ENCODE assay signal across 18 cellular contexts in the genomic region with DNA sequence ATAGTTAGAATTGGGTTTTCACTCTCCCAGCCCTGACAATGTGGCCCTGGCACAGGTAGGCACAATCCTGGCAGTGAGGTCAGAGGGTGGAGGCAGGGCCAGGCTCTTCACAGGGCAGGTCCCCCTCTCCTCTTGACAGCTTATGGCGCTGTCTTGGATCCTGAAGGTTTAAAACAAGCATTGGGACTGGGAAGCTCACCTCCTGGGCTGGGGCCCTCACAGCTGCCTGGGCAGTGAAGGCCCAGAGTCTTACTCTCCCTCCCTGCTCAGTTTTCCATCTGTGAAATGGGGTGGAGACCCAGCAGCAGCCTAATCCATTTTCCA. TPM values are rescaled to one million over a fixed set of nuclear protein-coding genes. Genes with fewer than 3 reads are reported as not detected.
DNase-seq lines count a peak whose midpoint lies in the region; ATAC-seq and TF ChIP-seq lines count a peak whose summit lies in the region.
"Had no signal": no experiment of that assay in that cellular context is flagged by ENCODE, and none has a peak within 500 bp of the region (broad histone marks: within the 10 kb centered on the region; RNA-seq: fewer than 3 reads in every experiment).

No MANE protein-coding gene starts in this region.

- no peak overlapping the region for H3K4me2 ChIP-seq in IMR-90 (ENCODE audit: low read depth, low read length)

- H3K27ac Mint-ChIP-seq in CD4-positive, CD25-positive, alpha-beta regulatory T cell: peak overlapping the region; percentile 78 to 97 (median 96)
- H3K27ac Mint-ChIP-seq in stimulated activated memory B cell treated with anti-CD40 and anti-IgM and Interleukin-4, amounts not matched to agents 10 μg/mL and 1 μg/mL and 100 μg/mL, for 72 hours: peak overlapping the region; percentile 59
- no peak overlapping the region for H3K27ac Mint-ChIP-seq in Calu3 (ENCODE audit: unreplicated experiment)

- no peaks in the 10 kb centered on the region for H3K27me3 Mint-ChIP-seq in CD4-positive, CD25-positive, alpha-beta regulatory T cell
- H3K27me3 Mint-ChIP-seq in stimulated activated memory B cell treated with anti-CD40 and anti-IgM and Interleukin-4, amounts not matched to agents 10 μg/mL and 1 μg/mL and 100 μg/mL, for 72 hours: no peaks in the 10 kb centered on the region
- peaks cover 15% of the 10 kb centered on the region for H3K27me3 Mint-ChIP-seq in Calu3 (ENCODE audit: unreplicated experiment)

- H3K9me3 Mint-ChIP-seq in CD4-positive, CD25-positive, alpha-beta regulatory T cell: peaks cover 0 to 1% (median 0%) of the 10 kb centered on the region in 7 donors
- H3K9me3 Mint-ChIP-seq in stimulated activated memory B cell treated with anti-CD40 and anti-IgM and Interleukin-4, amounts not matched to agents 10 μg/mL and 1 μg/mL and 100 μg/mL, for 72 hours: no peaks in the 10 kb centered on the region
- no peaks in the 10 kb centered on the region for H3K9me3 Mint-ChIP-seq in Calu3 (ENCODE audit: low read depth, unreplicated experiment)
- H3K9me3 Mint-ChIP-seq: nephron had no signal

- no peak overlapping the region for H2AK9ac ChIP-seq in IMR-90 (replicated peaks; ENCODE audit: low read depth, low read length, poor library complexity)

- no peak for TF ChIP-seq CTCF in IMR-90 (conservative IDR thresholded peaks at IDR 0.05; ENCODE audit: low read depth, low read length)
- TF ChIP-seq CTCF in esophagus muscularis mucosa (IDR thresholded peaks at IDR 0.05): no peak
- no peak for TF ChIP-seq CTCF in Calu3 (IDR thresholded peaks at IDR 0.05; ENCODE audit: unreplicated experiment)
- no peak for TF ChIP-seq CTCF in gastrocnemius medialis (IDR thresholded peaks at IDR 0.05 in 4 of 5, conservative IDR thresholded peaks at IDR 0.05 in 1 of 5)

- no CpG with 5 or more reads among the region's 1 CpG for WGBS in IMR-90 (ENCODE audit: extremely low coverage in 2 of 2, insufficient read length in 1 of 2), 2 experiments
- WGBS in esophagus muscularis mucosa: 100% methylated on average over 1 of the region's 1 CpG

- no peak overlapping the region for H2BK15ac ChIP-seq in IMR-90 (ENCODE audit: low read depth, low read length)

- peak overlapping the region; percentile 49 for H4K5ac ChIP-seq in IMR-90 (ENCODE audit: low read depth, low read length)

- BruUV-seq in IMR-90 (replicated peaks; lab: Mats Ljungman, UMichigan) (no TSS peak), Calu3 (replicated peaks; lab: Mats Ljungman, UMichigan) (no TSS peak)

- H3K79me1 ChIP-seq in IMR-90 (ENCODE audit: low read depth in 1 of 2, low read length in 2 of 2): peaks cover 44 to 93% of the 10 kb centered on the region in 2 experiments

- ATAC-seq in CD4-positive, CD25-positive, alpha-beta regulatory T cell (ENCODE audit: low read depth in 2 of 2): no peak
- ATAC-seq in IMR-90 (ENCODE audit: low read depth): no peak
- ATAC-seq in stimulated activated memory B cell treated with anti-CD40 and anti-IgM and Interleukin-4, amounts not matched to agents 10 μg/mL and 1 μg/mL and 100 μg/mL, for 72 hours: no peak
- no peak for ATAC-seq in gastrocnemius medialis
- ATAC-seq: lower lobe of right lung had no signal

- H3K18ac ChIP-seq in IMR-90 (ENCODE audit: low read depth, low read length): peak overlapping the region; percentile 27; the same call in 1 of the 2 replicates

- H3K36me3 Mint-ChIP-seq in CD4-positive, CD25-positive, alpha-beta regulatory T cell: peaks cover 52% of the 10 kb centered on the region
- H3K36me3 Mint-ChIP-seq in stimulated activated memory B cell treated with anti-CD40 and anti-IgM and Interleukin-4, amounts not matched to agents 10 μg/mL and 1 μg/mL and 100 μg/mL, for 72 hours: peaks cover 54% of the 10 kb centered on the region
- peaks cover 7% of the 10 kb centered on the region for H3K36me3 Mint-ChIP-seq in Calu3 (ENCODE audit: insufficient read depth, unreplicated experiment)

- no peak overlapping the region for H3K56ac ChIP-seq in IMR-90 (ENCODE audit: extremely low read depth, insufficient read depth, low read length)

- no peak overlapping the region for H3K14ac ChIP-seq in IMR-90 (replicated peaks; ENCODE audit: low read depth, low read length)

- no peak for TF ChIP-seq POLR2A in IMR-90 (IDR thresholded peaks at IDR 0.05; ENCODE audit: low read depth, low read length)
- no peak for TF ChIP-seq POLR2A in esophagus muscularis mucosa (IDR thresholded peaks at IDR 0.05; ENCODE audit: low read depth)
- no peak for TF ChIP-seq POLR2A in gastrocnemius medialis (IDR thresholded peaks at IDR 0.05)

- no peak overlapping the region for H3K23ac ChIP-seq in IMR-90 (ENCODE audit: low read depth, low read length)

- TF ChIP-seq RAD21 in IMR-90 (IDR thresholded peaks at IDR 0.05; ENCODE audit: low read length): no peak

- intact Hi-C loops in IMR-90 (cut with micrococcal nuclease) (no loop called here), esophagus muscularis mucosa (cut with DNase I) (no loop called here), Calu3 (cut with micrococcal nuclease; ENCODE audit: unreplicated experiment) (no loop called here), gastrocnemius medialis (cut with DNase I; ENCODE audit: low total_unique reads) (no loop called here)

- no peak overlapping the region for H2AFZ ChIP-seq in IMR-90 (replicated peaks; ENCODE audit: low read length, poor library complexity)

- H3K9me1 ChIP-seq in IMR-90 (ENCODE audit: insufficient read depth, low read length): peaks cover 46% of the 10 kb centered on the region

- peak overlapping the region; percentile 78 for H3K27ac ChIP-seq in CD4-positive, CD25-positive, alpha-beta regulatory T cell (ENCODE audit: insufficient read depth, low read length, poor library complexity, severe bottlenecking)
- H3K27ac ChIP-seq in IMR-90 (ENCODE audit: insufficient read depth, low read length) (peak overlapping the region; percentile 78), esophagus muscularis mucosa (replicated peaks in 1 of 4) (peak overlapping the region in 3 of 4 donors; percentile 16 to 54 (median 34)), gastrocnemius medialis (no peak overlapping the region)
- H3K27ac ChIP-seq: BLaER1 treated with 17β-estradiol and CSF1 and Interleukin-3, amounts not matched to agents 10 nM and 100 nM; prostate gland had no signal

- no peak overlapping the region; the same call in 1 of the 2 replicates for H2AK5ac ChIP-seq in IMR-90 (ENCODE audit: low read depth, low read length)

- H3K4me3 ChIP-seq in CD4-positive, CD25-positive, alpha-beta regulatory T cell (ENCODE audit: low read depth, low read length): no peak overlapping the region
- H3K4me3 ChIP-seq in IMR-90 (ENCODE audit: insufficient read depth, low read depth, low read length): no peak overlapping the region
- no peak overlapping the region for H3K4me3 ChIP-seq in esophagus muscularis mucosa
- H3K4me3 ChIP-seq in gastrocnemius medialis: no peak overlapping the region
- H3K4me3 ChIP-seq: BLaER1 treated with 17β-estradiol and CSF1 and Interleukin-3, amounts not matched to agents 10 nM and 100 nM; lower lobe of right lung; prostate gland had no signal

- H4K8ac ChIP-seq in IMR-90 (ENCODE audit: low read depth in 2 of 2, low read length in 2 of 2): no peak overlapping the region; a peak in 1 of 4 replicates

- H3K27me3 ChIP-seq in CD4-positive, CD25-positive, alpha-beta regulatory T cell (ENCODE audit: control insufficient read depth, insufficient read depth, low read length): no peaks in the 10 kb centered on the region
- H3K27me3 ChIP-seq in IMR-90 (ENCODE audit: control insufficient read depth, insufficient read depth, low read length) (no peaks in the 10 kb centered on the region), esophagus muscularis mucosa (no peaks in the 10 kb centered on the region), gastrocnemius medialis (no peaks in the 10 kb centered on the region)
- H3K27me3 ChIP-seq: BLaER1 treated with 17β-estradiol and CSF1 and Interleukin-3, amounts not matched to agents 10 nM and 100 nM had no signal

- no peak for TF ChIP-seq EP300 in esophagus muscularis mucosa (IDR thresholded peaks at IDR 0.05)

- no peak for DNase-seq in CD4-positive, CD25-positive, alpha-beta regulatory T cell
- DNase-seq in IMR-90 (no peak), esophagus muscularis mucosa (ENCODE audit: extremely low spot score) (no peak), Calu3 (no peak), gastrocnemius medialis (no peak)
- DNase-seq in stimulated activated CD4-positive, alpha-beta T cell treated with anti-CD3 and anti-CD28 coated beads, Interleukin-1b, Interleukin-23, amount 100 ng/mL, for 48 hours: no peak
- DNase-seq: activated CD4-positive, alpha-beta T cell treated with anti-CD3 and anti-CD28 coated beads for 1 hour; activated T-cell treated with anti-CD3 and anti-CD28 coated beads, Interleukin-2, amount 50 U/mL, for 48 hours; amygdala; HCEC 1CT; lower lobe of right lung; NCI-H1694; SHP77; T-helper 2 cell had no signal

- H2BK20ac ChIP-seq in IMR-90 (ENCODE audit: low read depth, low read length): no peak overlapping the region

- CTCF ChIA-PET in IMR-90 (lab: Yijun Ruan, JAX): no interaction called here
- CTCF ChIA-PET in Calu3 (lab: Charles Lee): no interaction called here

- peaks cover 65% of the 10 kb centered on the region for H3K36me3 ChIP-seq in CD4-positive, CD25-positive, alpha-beta regulatory T cell (ENCODE audit: control insufficient read depth, insufficient read depth, low read length)
- H3K36me3 ChIP-seq in IMR-90 (ENCODE audit: control insufficient read depth, insufficient read depth, low read length) (peaks cover 80% of the 10 kb centered on the region), esophagus muscularis mucosa (peaks cover 31 to 48% (median 43%) of the 10 kb centered on the region in 4 donors), gastrocnemius medialis (no peaks in the 10 kb centered on the region)
- H3K36me3 ChIP-seq: prostate gland had no signal

- peak overlapping the region in 3 of 4 donors; percentile 44 to 84 (median 49) for H3K4me3 Mint-ChIP-seq in CD4-positive, CD25-positive, alpha-beta regulatory T cell
- H3K4me3 Mint-ChIP-seq in stimulated activated memory B cell treated with anti-CD40 and anti-IgM and Interleukin-4, amounts not matched to agents 10 μg/mL and 1 μg/mL and 100 μg/mL, for 72 hours: no peak overlapping the region
- no peak overlapping the region for H3K4me3 Mint-ChIP-seq in Calu3 (ENCODE audit: low read depth, unreplicated experiment)
- H3K4me3 Mint-ChIP-seq: nephron had no signal

- peaks cover 96% of the 10 kb centered on the region for H4K20me1 ChIP-seq in IMR-90 (ENCODE audit: insufficient read depth, low read length)

- H3K9ac ChIP-seq in IMR-90 (ENCODE audit: low read depth, low read length): peak overlapping the region; percentile 56; the same call in 1 of the 2 replicates
- H3K9ac ChIP-seq: BLaER1 treated with 17β-estradiol and CSF1 and Interleukin-3, amounts not matched to agents 10 nM and 100 nM had no signal

- H3K4me1 Mint-ChIP-seq in CD4-positive, CD25-positive, alpha-beta regulatory T cell: peaks cover 28 to 97% (median 70%) of the 10 kb centered on the region in 4 donors
- peaks cover 60% of the 10 kb centered on the region for H3K4me1 Mint-ChIP-seq in stimulated activated memory B cell treated with anti-CD40 and anti-IgM and Interleukin-4, amounts not matched to agents 10 μg/mL and 1 μg/mL and 100 μg/mL, for 72 hours
- peaks cover 16% of the 10 kb centered on the region for H3K4me1 Mint-ChIP-seq in Calu3 (ENCODE audit: low read depth, unreplicated experiment)

- H3K4me1 ChIP-seq in CD4-positive, CD25-positive, alpha-beta regulatory T cell (ENCODE audit: control insufficient read depth, insufficient read depth, low read length, poor library complexity, severe bottlenecking): peaks cover 98% of the 10 kb centered on the region
- H3K4me1 ChIP-seq in IMR-90 (ENCODE audit: control insufficient read depth, insufficient read depth, low read length): peaks cover 47% of the 10 kb centered on the region
- peaks cover 59 to 68% (median 63%) of the 10 kb centered on the region in 4 donors for H3K4me1 ChIP-seq in esophagus muscularis mucosa
- peaks cover 11% of the 10 kb centered on the region in 2 donors for H3K4me1 ChIP-seq in gastrocnemius medialis

- no peak overlapping the region for H3K4ac ChIP-seq in IMR-90 (ENCODE audit: low read depth, low read length)

- H4K91ac ChIP-seq in IMR-90 (ENCODE audit: insufficient read depth, low read depth, low read length): peak overlapping the region; percentile 2; the same call in 1 of the 2 replicates

- H2BK5ac ChIP-seq in IMR-90 (ENCODE audit: low read depth, low read length, poor library complexity, severe bottlenecking): peak overlapping the region; percentile 50

- in situ Hi-C loops in IMR-90 (cut with MboI; ENCODE audit: low sequenced_read_pairs) (no loop called here), gastrocnemius medialis (cut with MboI; ENCODE audit: low sequenced_read_pairs in 4 of 4) (no loop called here)

- POLR2A ChIA-PET in IMR-90 (lab: Charles Lee; ENCODE audit: unreplicated experiment): no interaction called here

- no peak overlapping the region for H2BK120ac ChIP-seq in IMR-90 (ENCODE audit: low read depth, low read length)

- dilution Hi-C loops in IMR-90 (cut with HindIII; ENCODE audit: low sequenced_read_pairs, unreplicated experiment): no loop called here

- H3K9me3 ChIP-seq in CD4-positive, CD25-positive, alpha-beta regulatory T cell (ENCODE audit: control insufficient read depth in 2 of 2, low read length in 2 of 2): no peaks in the 10 kb centered on the region
- H3K9me3 ChIP-seq in IMR-90 (ENCODE audit: control insufficient read depth, insufficient read depth, low read length) (no peaks in the 10 kb centered on the region), esophagus muscularis mucosa (no peaks in the 10 kb centered on the region), gastrocnemius medialis (no peaks in the 10 kb centered on the region)
- H3K9me3 ChIP-seq: lower lobe of right lung, prostate gland had no signal

RNA-seq across cellular contexts. Expression of gene LBH, which starts 23.3 kb away (rescaled TPM):
- 215 TPM for total RNA-seq in CD4-positive, CD25-positive, alpha-beta regulatory T cell
- 100 to 1,000 TPM; 225 to 299 (median 250) TPM for polyA plus RNA-seq in CD4-positive, CD25-positive, alpha-beta regulatory T cell
- 155 and 158 TPM in 2 replicates for total RNA-seq in IMR-90 (2012; rRNA removed)
- 163 and 202 TPM in 2 replicates for polyA plus RNA-seq in IMR-90 (2012; rRNA removed)
- polyA plus RNA-seq in IMR-90 (2012; cell fraction: cytosol; rRNA removed): 108 and 247 TPM in 2 replicates
- polyA plus RNA-seq in IMR-90 (2012; cell fraction: nucleus; rRNA removed; ENCODE audit: low replicate concordance): 92.9 and 150 TPM in 2 replicates
- total RNA-seq in esophagus muscularis mucosa: 1,000 to 10,000 TPM in 1 of 4 donors, 100 to 1,000 TPM in 3; 120 to 1,007 (median 283) TPM
- total RNA-seq in Calu3 (2022): 2.4 and 3.3 TPM in 2 replicates
- total RNA-seq in gastrocnemius medialis: 10 to 100 TPM in 2 of 4 donors, 1 to 10 TPM in 2; 5.4 to 37.6 (median 12.5) TPM

Comparison
In these comparisons a context has a peak if more than half of its experiments do, and no peak if none do; other contexts are left out.
1. H3K27ac ChIP-seq: peak in CD4-positive, CD25-positive, alpha-beta regulatory T cell (single experiment), IMR-90 (single experiment) and esophagus muscularis mucosa (3 of 4); none in gastrocnemius medialis (0 of 4).
2. H3K4me3 Mint-ChIP-seq: peak in CD4-positive, CD25-positive, alpha-beta regulatory T cell (3 of 4); none in stimulated activated memory B cell treated with anti-CD40 and anti-IgM and Interleukin-4, amounts not matched to agents 10 μg/mL and 1 μg/mL and 100 μg/mL, for 72 hours (single experiment) and Calu3 (single experiment).